33 cellular contexts compared by ENCODE assay signal in the genomic region with DNA sequence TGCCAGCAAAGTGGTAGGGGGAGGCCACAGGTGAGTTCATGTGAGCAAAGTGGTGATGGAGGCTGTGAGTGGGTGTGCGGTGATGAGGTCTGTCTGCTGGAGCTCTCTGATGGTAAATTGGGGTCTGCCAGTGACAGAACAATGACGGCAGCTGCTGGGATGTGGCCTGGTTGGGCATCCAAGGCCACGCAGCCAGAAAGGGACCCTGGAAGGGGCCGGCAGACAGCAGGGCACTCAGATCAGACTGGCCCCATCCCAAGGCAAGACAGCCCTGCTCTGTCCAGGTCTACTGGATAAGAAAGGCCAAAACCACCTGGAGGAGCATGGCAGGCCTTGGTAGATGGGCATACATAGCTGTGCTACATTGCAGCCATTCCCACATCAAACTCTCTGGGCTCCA.
"Had no signal": no experiment of that assay in that cellular context is flagged by ENCODE, and none has a peak within 500 bp of the region (broad histone marks: within the 10 kb centered on the region; RNA-seq: fewer than 3 reads in every experiment).

No MANE protein-coding gene starts in this region.

- H3K27ac Mint-ChIP-seq: activated B cell treated with CpG ODN at 0.5 μM for 24 hours; activated CD4-positive, alpha-beta memory T cell treated with anti-CD3 and anti-CD28 coated beads for 36 hours; activated naive CD4-positive, alpha-beta T cell treated with anti-CD3 and anti-CD28 coated beads for 36 hours; activated naive CD4-positive, alpha-beta T cell treated with anti-CD3 and anti-CD28 coated beads, Interleukin-2, amount 50 U/mL, for 72 hours; activated T-helper 1 cell treated with anti-CD3 and anti-CD28 coated beads, Interleukin-12 subunit alpha, Interleukin-12 subunit beta, Interleukin-2, Interleukin-4 antibody, amounts not matched to agents 30 ng/mL and 10 ng/mL and 1 ng/mL, durations not matched to agents 14 hours and 24 hours and 36 hours had no signal

- H3K9me3 Mint-ChIP-seq: activated B cell treated with CpG ODN at 0.5 μM for 24 hours; activated T-cell treated with anti-CD3 and anti-CD28 coated beads, Interleukin-2, amount 50 U/mL, for 4 hours; activated T-helper 1 cell treated with anti-CD3 and anti-CD28 coated beads, Interleukin-12 subunit alpha, Interleukin-12 subunit beta, Interleukin-2, Interleukin-4 antibody, amounts not matched to agents 30 ng/mL and 10 ng/mL and 1 ng/mL, durations not matched to agents 14 hours and 24 hours and 36 hours had no signal

- H2AFZ ChIP-seq: PC-9 had no signal

- DNase-seq: activated B cell treated with CpG ODN at 0.5 μM for 24 hours; activated CD4-positive, alpha-beta memory T cell treated with anti-CD3 and anti-CD28 coated beads for 36 hours; activated CD4-positive, alpha-beta T cell treated with anti-CD3 and anti-CD28 coated beads for 4 hours; activated CD4-positive, alpha-beta T cell treated with anti-CD3 and anti-CD28 coated beads, Interleukin-2, amount 50 U/mL, for 1 hour; activated CD4-positive, CD25-positive, alpha-beta regulatory T cell treated with anti-CD3 and anti-CD28 coated beads, Interleukin-2, amount 50 U/mL, for 72 hours; activated CD8-positive, alpha-beta memory T cell treated with anti-CD3 and anti-CD28 coated beads, Interleukin-2, amount 50 U/mL, for 4 hours; activated gamma-delta T cell treated with Interleukin-2 at 50 U/mL for 16 hours; activated naive CD4-positive, alpha-beta T cell treated with anti-CD3 and anti-CD28 coated beads for 36 hours; activated T-cell treated with anti-CD3 and anti-CD28 coated beads for 4 hours; activated T-cell treated with anti-CD3 and anti-CD28 coated beads, Interleukin-2, amount 50 U/mL, for 4 hours; adrenal gland; IMR-90; NCI-H1417; NCI-H146; NCI-H187; NCI-H2029 treated with DMSO at 0.1 percent for 48 hours; NCI-H2107; NCI-H2171; NCI-H510A; NCI-H526; NCI-H748 treated with DMSO at 0.1 percent for 48 hours; PC-9; SHP77 treated with DMSO at 0.1 percent for 48 hours; T-helper 1 cell; T-helper 2 cell; T-helper 9 cell had no signal

- H3K4me1 ChIP-seq: adrenal gland, SJSA1 had no signal

- H3K4me3 ChIP-seq: adrenal gland, K562, PC-9, SJSA1 had no signal

- H3K27me3 ChIP-seq: adrenal gland, SJSA1 had no signal

- H3K4me3 Mint-ChIP-seq: activated B cell treated with CpG ODN at 0.5 μM for 24 hours; activated CD4-positive, alpha-beta memory T cell treated with anti-CD3 and anti-CD28 coated beads for 36 hours; activated naive CD4-positive, alpha-beta T cell treated with anti-CD3 and anti-CD28 coated beads for 36 hours; activated T-cell treated with anti-CD3 and anti-CD28 coated beads, Interleukin-2, amount 50 U/mL, for 4 hours; activated T-helper 1 cell treated with anti-CD3 and anti-CD28 coated beads, Interleukin-12 subunit alpha, Interleukin-12 subunit beta, Interleukin-2, Interleukin-4 antibody, amounts not matched to agents 30 ng/mL and 10 ng/mL and 1 ng/mL, durations not matched to agents 14 hours and 24 hours and 36 hours; brain had no signal

- H3K36me3 ChIP-seq: adrenal gland, SJSA1 had no signal

- ATAC-seq: activated naive CD4-positive, alpha-beta T cell treated with anti-CD3 and anti-CD28 coated beads, Interleukin-2, amount 50 U/mL, for 72 hours; activated T-cell treated with anti-CD3 and anti-CD28 coated beads, Interleukin-2, amount 50 U/mL, for 4 hours; K562; SK-N-SH treated with all-trans-retinoic acid at 6 μM for 48 hours had no signal

- H3K9me3 ChIP-seq: adrenal gland had no signal

- H3K4me2 ChIP-seq: PC-9 had no signal

- H3K27ac ChIP-seq: adrenal gland, PC-9, SJSA1, VCaP had no signal

- H3K4me1 Mint-ChIP-seq: activated B cell treated with CpG ODN at 0.5 μM for 24 hours had no signal

- H3K36me3 Mint-ChIP-seq: activated CD4-positive, alpha-beta memory T cell treated with anti-CD3 and anti-CD28 coated beads for 36 hours had no signal
